17 cellular contexts compared by ENCODE assay signal in the genomic region with DNA sequence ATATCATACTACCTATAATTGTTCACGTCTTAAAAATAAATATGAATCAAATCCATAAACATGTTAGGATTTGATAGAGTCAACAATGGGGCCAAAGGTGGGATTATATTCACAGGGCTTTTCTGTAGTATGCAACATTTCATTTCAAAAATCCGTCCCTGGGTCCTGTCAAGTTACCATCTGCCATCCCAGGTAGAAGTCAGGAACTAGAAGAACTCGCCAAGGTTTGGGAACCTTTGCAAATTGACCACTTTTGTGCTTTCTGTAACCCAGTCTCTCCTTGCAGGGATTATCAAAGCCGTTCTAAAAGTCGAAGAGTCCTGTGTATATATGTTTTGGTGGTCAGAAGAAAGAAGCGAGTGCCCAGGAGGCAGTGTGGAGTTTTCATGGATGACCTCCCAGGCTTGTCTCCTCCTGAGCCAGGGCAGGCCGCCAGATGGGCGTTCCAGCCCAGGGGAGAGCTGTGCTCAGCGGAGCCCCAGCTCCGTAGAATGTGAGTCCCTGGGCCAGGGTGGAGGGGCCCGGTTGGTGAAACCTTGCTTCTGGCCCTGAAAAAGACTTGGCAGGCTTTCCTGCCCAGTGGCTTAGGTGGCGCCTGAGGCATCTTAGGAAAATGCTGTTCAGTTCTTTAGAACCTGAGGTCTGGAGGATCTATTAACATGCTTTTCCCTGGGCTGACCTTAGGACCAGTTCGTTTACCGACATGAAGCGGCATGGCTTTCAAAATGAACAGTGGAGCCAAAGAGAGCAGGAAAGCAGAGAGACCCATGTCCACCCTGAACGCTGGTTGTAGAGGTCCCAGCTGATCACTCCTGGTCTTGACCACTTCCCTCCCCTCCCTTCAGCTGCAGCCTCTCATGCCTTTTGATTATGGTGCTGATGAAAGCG.
A peak's percentile ranks its signal among the peaks of the same experiment; 100 is the strongest.
DNase-seq lines count a peak whose midpoint lies in the region; ATAC-seq and TF ChIP-seq lines count a peak whose summit lies in the region.
"Had no signal": no experiment of that assay in that cellular context is flagged by ENCODE, and none has a peak within 500 bp of the region (broad histone marks: within the 10 kb centered on the region; RNA-seq: fewer than 3 reads in every experiment).

No MANE protein-coding gene starts in this region.

- H3K27ac ChIP-seq in BLaER1 = no peak overlapping the region
- no peak overlapping the region for H3K27ac ChIP-seq in mesendoderm (ENCODE audit: low read depth, low read length)
- H3K27ac ChIP-seq: parathyroid adenoma, suprapubic skin had no signal

- H3K4me3 ChIP-seq in BLaER1 (no peak overlapping the region), mesendoderm (ENCODE audit: low read length) (no peak overlapping the region)
- H3K4me3 ChIP-seq: suprapubic skin had no signal

- no peak for TF ChIP-seq RAD21 in Ishikawa (IDR thresholded peaks at IDR 0.05; ENCODE audit: low read depth)

- H4K8ac ChIP-seq in mesendoderm (ENCODE audit: low read depth, low read length) = no peak overlapping the region

- H3K4me2 ChIP-seq in BLaER1 (peak overlapping the region; percentile 41), mesendoderm (ENCODE audit: low read length) (no peak overlapping the region)

- no CpG with 5 or more reads among the region's 17 CpGs for WGBS in mesendoderm (ENCODE audit: extremely low coverage, insufficient coverage, low lambda C conversion rate)

- no peak overlapping the region for H2AK5ac ChIP-seq in mesendoderm (ENCODE audit: low read length)

- H3K9ac ChIP-seq in BLaER1 = no peak overlapping the region
- H3K9ac ChIP-seq in mesendoderm (ENCODE audit: low read length) = no peak overlapping the region
- H3K9ac ChIP-seq: parathyroid adenoma had no signal

- DNase-seq in glomerular visceral epithelial cell (ENCODE audit: extremely low spot score) = peak; percentile 79
- peak; percentile 57 for DNase-seq in left lobe of liver (ENCODE audit: low spot score)
- no peak for DNase-seq in DMS153 treated with DMSO at 0.1 percent for 48 hours (lab: John Stamatoyannopoulos, UW; ENCODE audit: unreplicated experiment)
- no peak for DNase-seq in activated CD8-positive, alpha-beta memory T cell treated with anti-CD3 and anti-CD28 coated beads, Interleukin-2, amount 50 U/mL, for 4 hours
- no peak for DNase-seq in mesendoderm
- no peak for DNase-seq in HUDEP-2 (lab: John Stamatoyannopoulos, UW; ENCODE audit: unreplicated experiment in 76 of 76)
- DNase-seq: activated CD4-positive, alpha-beta T cell treated with anti-CD3 and anti-CD28 coated beads for 4 hours; H7; KG1; MV-4-11; NCI-H748 treated with DMSO at 0.1 percent for 48 hours; SIG-M5 had no signal

- peak; percentile 92 for ATAC-seq in left lobe of liver
- ATAC-seq: natural killer cell treated with Interleukin-12 subunit alpha and Interleukin-12 subunit beta and Interleukin-15 and Interleukin-18, amount 100 ng/mL, for 72 hours had no signal

- no peak overlapping the region for H3K4ac ChIP-seq in mesendoderm (ENCODE audit: low read depth, low read length)

- H3K79me2 ChIP-seq in mesendoderm (ENCODE audit: control insufficient read depth, insufficient read depth, low read length) = no peaks in the 10 kb centered on the region
- H3K79me2 ChIP-seq: parathyroid adenoma had no signal

- no peak overlapping the region for H2BK120ac ChIP-seq in mesendoderm (ENCODE audit: low read depth, low read length)

- no peak overlapping the region for H3K18ac ChIP-seq in mesendoderm (ENCODE audit: low read length)

- H3K9me3 ChIP-seq in BLaER1 = no peaks in the 10 kb centered on the region
- H3K9me3 ChIP-seq: suprapubic skin had no signal

- H3K36me3 ChIP-seq in BLaER1 (no peaks in the 10 kb centered on the region), mesendoderm (ENCODE audit: control insufficient read depth, insufficient read depth, low read length) (no peaks in the 10 kb centered on the region)
- H3K36me3 ChIP-seq: suprapubic skin had no signal

- peaks cover 8% of the 10 kb centered on the region; the same call in 1 of the 2 replicates for H3K27me3 ChIP-seq in BLaER1
- H3K27me3 ChIP-seq in mesendoderm (ENCODE audit: insufficient read depth, low read length, poor library complexity) = no peaks in the 10 kb centered on the region
- H3K27me3 ChIP-seq: suprapubic skin had no signal

- H3K23ac ChIP-seq in mesendoderm (ENCODE audit: low read length) = no peak overlapping the region

- H3K79me1 ChIP-seq in mesendoderm (ENCODE audit: low read length) = no peaks in the 10 kb centered on the region

- TF ChIP-seq EP300 in Ishikawa (IDR thresholded peaks at IDR 0.05; ENCODE audit: borderline replicate concordance) = peak; percentile 22; the same call in 1 of the 2 replicates

- H4K5ac ChIP-seq in mesendoderm (ENCODE audit: low read length) = no peak overlapping the region

- H2BK5ac ChIP-seq in mesendoderm (ENCODE audit: low read length) = no peak overlapping the region

- no peak overlapping the region for H3K56ac ChIP-seq in mesendoderm (ENCODE audit: low read length)

- no peaks in the 10 kb centered on the region for H4K20me1 ChIP-seq in BLaER1

- H2BK15ac ChIP-seq in mesendoderm (replicated peaks; ENCODE audit: low read depth) = no peak overlapping the region

- H3K4me1 ChIP-seq in BLaER1 (peaks cover 40% of the 10 kb centered on the region), mesendoderm (ENCODE audit: control insufficient read depth, low read depth, low read length) (no peaks in the 10 kb centered on the region)
- H3K4me1 ChIP-seq: parathyroid adenoma, suprapubic skin had no signal

TF ChIP-seq in Ishikawa, 13 proteins besides CTCF, POLR2A, EP300 and RAD21:
- no peak for TF ChIP-seq TAF1 (IDR thresholded peaks at IDR 0.05; ENCODE audit: low read depth)
- TF ChIP-seq NFIC (IDR thresholded peaks at IDR 0.05) = peak; percentile 77
- TF ChIP-seq FOXM1 (IDR thresholded peaks at IDR 0.05; ENCODE audit: borderline replicate concordance, low read depth) = no peak
- TF ChIP-seq TEAD4 (IDR thresholded peaks at IDR 0.05) = 0 out of 2 replicates have a peak, but pooled peaks have one; percentile 38
TF ChIP-seq in Ishikawa: peak in this region for 2.

Comparison
In these comparisons a context has a peak if more than half of its experiments do, and no peak if none do; other contexts are left out.
1. DNase-seq: peak in glomerular visceral epithelial cell (single experiment) and left lobe of liver (single experiment); none in DMS153 treated with DMSO at 0.1 percent for 48 hours (single experiment), activated CD8-positive, alpha-beta memory T cell treated with anti-CD3 and anti-CD28 coated beads, Interleukin-2, amount 50 U/mL, for 4 hours (single experiment), mesendoderm (single experiment) and HUDEP-2 (0 of 76).